ENCODE assay signal across 10 cellular contexts in genomic region chrX:9786839-9787635, GRCh38. TPM values are rescaled to one million over a fixed set of nuclear protein-coding genes. Genes with fewer than 3 reads are reported as not detected.
DNase-seq lines count a peak whose midpoint lies in the region; ATAC-seq and TF ChIP-seq lines count a peak whose summit lies in the region.
"Had no signal": no experiment of that assay in that cellular context is flagged by ENCODE, and none has a peak within 500 bp of the region (broad histone marks: within the 10 kb centered on the region; RNA-seq: fewer than 3 reads in every experiment).

No MANE protein-coding gene starts in this region.

- peak overlapping the region; percentile 66 for H3K4me3 Mint-ChIP-seq in activated naive CD4-positive, alpha-beta T cell treated with anti-CD3 and anti-CD28 coated beads, Interleukin-2, amount 50 U/mL, for 24 hours

- H3K4me1 ChIP-seq in mesodermal cell (ENCODE audit: control insufficient read depth, insufficient read depth, low read length, poor library complexity, severe bottlenecking) (peaks cover 20% of the 10 kb centered on the region), vagina (no peaks in the 10 kb centered on the region)
- H3K4me1 ChIP-seq: adrenal gland had no signal

- no peaks in the 10 kb centered on the region for H3K27me3 ChIP-seq in vagina

- no peak overlapping the region for H3K27ac Mint-ChIP-seq in activated naive CD4-positive, alpha-beta T cell treated with anti-CD3 and anti-CD28 coated beads, Interleukin-2, amount 50 U/mL, for 24 hours

- H3K27ac ChIP-seq in mesodermal cell (ENCODE audit: low read depth, low read length, severe bottlenecking) (no peak overlapping the region), vagina (peak overlapping the region; percentile 20)

- intact Hi-C loops in vagina (cut with DNase I): no loop called here

- H3K9me3 Mint-ChIP-seq in activated naive CD4-positive, alpha-beta T cell treated with anti-CD3 and anti-CD28 coated beads, Interleukin-2, amount 50 U/mL, for 24 hours: no peaks in the 10 kb centered on the region

- no peaks in the 10 kb centered on the region for H3K36me3 Mint-ChIP-seq in activated naive CD4-positive, alpha-beta T cell treated with anti-CD3 and anti-CD28 coated beads, Interleukin-2, amount 50 U/mL, for 24 hours

- TF ChIP-seq CTCF in vagina (IDR thresholded peaks at IDR 0.05): no peak

- H3K4me3 ChIP-seq in mesodermal cell (ENCODE audit: extremely low read depth, insufficient read depth, low read length, poor library complexity, severe bottlenecking) (peak overlapping the region; percentile 49), vagina (peak overlapping the region; percentile 46 to 52)

- DNase-seq in activated naive CD4-positive, alpha-beta T cell treated with anti-CD3 and anti-CD28 coated beads, Interleukin-2, amount 50 U/mL, for 16 hours: no peak
- DNase-seq in dermis blood vessel endothelial cell (peak; percentile 29), vagina (ENCODE audit: extremely low spot score in 2 of 2) (no peak), HCEC 1CT (no peak), NCI-H2029 (lab: John Stamatoyannopoulos, UW) (no peak)
- DNase-seq: KBM-7 had no signal

- peaks cover 5% of the 10 kb centered on the region for H3K27me3 Mint-ChIP-seq in activated naive CD4-positive, alpha-beta T cell treated with anti-CD3 and anti-CD28 coated beads, Interleukin-2, amount 50 U/mL, for 24 hours

- H3K4me1 Mint-ChIP-seq in activated naive CD4-positive, alpha-beta T cell treated with anti-CD3 and anti-CD28 coated beads, Interleukin-2, amount 50 U/mL, for 24 hours: no peaks in the 10 kb centered on the region

- no peaks in the 10 kb centered on the region for H3K9me3 ChIP-seq in mesodermal cell (ENCODE audit: control insufficient read depth, low read length)
- H3K9me3 ChIP-seq in vagina: no peaks in the 10 kb centered on the region
- H3K9me3 ChIP-seq: adrenal gland had no signal

- no peak for TF ChIP-seq POLR2A in vagina (IDR thresholded peaks at IDR 0.05)

- 0 to 4% methylated on average over 4 to 9 of the region's 38 CpGs for WGBS in mesodermal cell (ENCODE audit: insufficient coverage in 2 of 2), 2 experiments

- H3K36me3 ChIP-seq in mesodermal cell (ENCODE audit: control insufficient read depth, insufficient read depth, low read length) (no peaks in the 10 kb centered on the region), vagina (no peaks in the 10 kb centered on the region)
- H3K36me3 ChIP-seq: adrenal gland had no signal

- ATAC-seq in HG03095 (IDR thresholded peaks at IDR 0.05; ENCODE audit: unreplicated experiment): no peak

RNA-seq across cellular contexts. Expression of gene SHROOM2, which starts 0.8 kb away (rescaled TPM):
- total RNA-seq in dermis blood vessel endothelial cell: 8.8 and 14.0 TPM in 2 replicates
- 13.7 TPM for polyA plus RNA-seq in mesodermal cell (2013, experiment 1 of 2)
- 11.6 TPM for polyA plus RNA-seq in mesodermal cell (2013, experiment 2 of 2)
- total RNA-seq in vagina: 8.8 TPM

RNA-seq across cellular contexts. Expression of gene GPR143, which starts 21.4 kb away (rescaled TPM):
- total RNA-seq in dermis blood vessel endothelial cell (2.8 and 6.0 TPM in 2 replicates), vagina (not detected)
- 9.7 TPM for polyA plus RNA-seq in mesodermal cell (2013, experiment 1 of 2)
- 8.2 TPM for polyA plus RNA-seq in mesodermal cell (2013, experiment 2 of 2)
